ENCODE assay signal across 8 cellular contexts in the genomic region with DNA sequence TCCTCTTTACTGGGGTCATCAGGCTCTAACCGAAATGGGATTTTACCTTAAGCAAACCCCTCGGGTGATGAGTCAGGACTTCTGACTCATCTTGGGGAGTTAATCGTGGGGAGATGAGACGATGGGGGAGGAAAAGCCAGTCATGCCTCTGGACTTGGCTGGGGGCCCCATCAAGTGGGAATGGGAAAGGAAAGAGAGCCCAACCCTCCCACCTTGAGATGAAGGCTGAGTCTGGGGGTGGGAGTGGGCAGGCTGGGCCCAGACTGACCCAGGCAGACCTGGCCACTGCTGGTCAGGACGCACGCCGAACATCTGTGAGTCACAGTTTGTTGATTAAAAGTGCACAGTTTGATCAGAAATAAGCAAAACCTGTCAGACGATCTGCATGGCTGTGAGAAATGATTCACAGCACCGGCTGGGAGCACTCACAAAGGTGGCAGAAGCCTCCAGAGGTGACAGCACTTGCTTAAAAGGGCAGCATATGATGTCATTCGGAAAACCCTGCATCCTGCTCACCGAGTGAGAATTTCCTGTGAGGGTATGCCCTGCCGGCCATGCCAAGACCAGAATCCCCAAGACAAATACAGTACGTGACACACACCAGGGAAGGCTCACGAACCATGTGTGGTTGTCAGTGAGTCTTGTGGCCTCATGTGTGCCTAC. TPM values are rescaled to one million over a fixed set of nuclear protein-coding genes. Genes with fewer than 3 reads are reported as not detected.
DNase-seq lines count a peak whose midpoint lies in the region; ATAC-seq and TF ChIP-seq lines count a peak whose summit lies in the region.

No MANE protein-coding gene starts in this region.

- no peaks in the 10 kb centered on the region for H3K27me3 ChIP-seq in upper lobe of left lung

- DNase-seq in ELR (ENCODE audit: low read depth) (peak; percentile 99), lung microvascular endothelial cell (ENCODE audit: low read depth in 2 of 2) (peak; percentile 88 to 99), upper lobe of left lung (no peak), NCI-H2171 (lab: John Stamatoyannopoulos, UW) (no peak), NCI-H2196 treated with DMSO at 0.1 percent for 48 hours (lab: John Stamatoyannopoulos, UW; ENCODE audit: unreplicated experiment) (no peak)
- peak; percentile 30 for DNase-seq in activated naive CD8-positive, alpha-beta T cell treated with anti-CD3 and anti-CD28 coated beads for 36 hours

- peak overlapping the region; percentile 37 for H3K4me3 Mint-ChIP-seq in activated naive CD8-positive, alpha-beta T cell treated with anti-CD3 and anti-CD28 coated beads for 36 hours

- peak overlapping the region in 3 of 4 donors; percentile 21 to 58 (median 51) for H3K27ac ChIP-seq in upper lobe of left lung

- ATAC-seq in GM21390 (IDR thresholded peaks at IDR 0.05; ENCODE audit: unreplicated experiment) (peak; percentile 63), HG03571 (IDR thresholded peaks at IDR 0.05; ENCODE audit: unreplicated experiment) (peak; percentile 82), upper lobe of left lung (ENCODE audit: low FRiP score in 2 of 2) (peak in 1 of 2 donors; percentile 63)

- WGBS in upper lobe of left lung, 2 donors = 59 to 65% methylated on average over 11 to 14 of the region's 14 CpGs

- H3K27me3 Mint-ChIP-seq in activated naive CD8-positive, alpha-beta T cell treated with anti-CD3 and anti-CD28 coated beads for 36 hours = no peaks in the 10 kb centered on the region

- peaks cover 0 to 23% (median 14%) of the 10 kb centered on the region in 4 donors for H3K36me3 ChIP-seq in upper lobe of left lung

- no peaks in the 10 kb centered on the region for H3K9me3 Mint-ChIP-seq in activated naive CD8-positive, alpha-beta T cell treated with anti-CD3 and anti-CD28 coated beads for 36 hours

- peak overlapping the region; percentile 86 for H3K27ac Mint-ChIP-seq in activated naive CD8-positive, alpha-beta T cell treated with anti-CD3 and anti-CD28 coated beads for 36 hours

- peaks cover 6 to 22% (median 9%) of the 10 kb centered on the region in 4 donors for H3K4me1 ChIP-seq in upper lobe of left lung

- H3K4me3 ChIP-seq in upper lobe of left lung = no peak overlapping the region

- H3K4me1 Mint-ChIP-seq in activated naive CD8-positive, alpha-beta T cell treated with anti-CD3 and anti-CD28 coated beads for 36 hours = peaks cover 12% of the 10 kb centered on the region

- no peak for TF ChIP-seq POLR2A in upper lobe of left lung (IDR thresholded peaks at IDR 0.05)

- H3K36me3 Mint-ChIP-seq in activated naive CD8-positive, alpha-beta T cell treated with anti-CD3 and anti-CD28 coated beads for 36 hours = no peaks in the 10 kb centered on the region

- no peak for TF ChIP-seq EP300 in upper lobe of left lung (IDR thresholded peaks at IDR 0.05)

- no peaks in the 10 kb centered on the region for H3K9me3 ChIP-seq in upper lobe of left lung

- no peak for TF ChIP-seq CTCF in upper lobe of left lung (IDR thresholded peaks at IDR 0.05)

RNA-seq across cellular contexts. Expression of a gene that starts 50.0 kb away (rescaled TPM):
- total RNA-seq in activated naive CD8-positive, alpha-beta T cell treated with anti-CD3 and anti-CD28 coated beads for 36 hours = 10 to 100 TPM; 32.2 to 32.7 TPM
- total RNA-seq in lung microvascular endothelial cell (50.8 and 63.9 TPM in 2 replicates), upper lobe of left lung (10 to 100 TPM; 19.4 to 51.4 (median 31.9) TPM)

Comparison
In these comparisons a context has a peak if more than half of its experiments do, and no peak if none do; other contexts are left out.
1. DNase-seq: peak in ELR (single experiment), activated naive CD8-positive, alpha-beta T cell treated with anti-CD3 and anti-CD28 coated beads for 36 hours (single experiment) and lung microvascular endothelial cell (2 of 2); none in upper lobe of left lung (0 of 2), NCI-H2171 (single experiment) and NCI-H2196 treated with DMSO at 0.1 percent for 48 hours (single experiment).